31 cellular contexts compared by ENCODE assay signal in genomic region chr4:44235897-44236296, GRCh38.
"Had no signal": no experiment of that assay in that cellular context is flagged by ENCODE, and none has a peak within 500 bp of the region (broad histone marks: within the 10 kb centered on the region; RNA-seq: fewer than 3 reads in every experiment).

No MANE protein-coding gene starts in this region.

- H3K4me3 ChIP-seq: left lung, lower lobe of right lung, pancreas, prostate gland, skin epidermis, suprapubic skin, thoracic aorta, tibial nerve, uterus had no signal

- H3K4me3 Mint-ChIP-seq: mesothelial cell of epicardium; naive B cell; natural killer cell; stimulated activated effector memory CD8-positive, alpha-beta T cell treated with anti-CD3 and anti-CD28 coated beads, Interleukin-12 subunit alpha, Interleukin-12 subunit beta, amount 100 ng/mL, for 72 hours; stimulated activated naive CD8-positive, alpha-beta T cell treated with anti-CD3 and anti-CD28 coated beads, Interleukin-15, Interleukin-2, amounts not matched to agents 100 ng/mL and 50 ng/mL, for 24 hours; type B pancreatic cell had no signal

- H3K27me3 ChIP-seq: left lung, pancreas, suprapubic skin, tibial nerve, uterus had no signal

- H3K9me3 ChIP-seq: left lung, lower lobe of right lung, pancreas, prostate gland, suprapubic skin, thoracic aorta, tibial nerve, uterus had no signal

- H3K4me1 Mint-ChIP-seq: mesothelial cell of epicardium; naive B cell; natural killer cell; stimulated activated effector memory CD8-positive, alpha-beta T cell treated with anti-CD3 and anti-CD28 coated beads, Interleukin-12 subunit alpha, Interleukin-12 subunit beta, amount 100 ng/mL, for 72 hours had no signal

- H3K9me3 Mint-ChIP-seq: type B pancreatic cell had no signal

- H3K27ac ChIP-seq: left lung, lower lobe of right lung, pancreas, prostate gland, skin epidermis, suprapubic skin, thoracic aorta, tibial nerve, uterus had no signal

- H3K27me3 Mint-ChIP-seq: naive B cell; stimulated activated naive CD8-positive, alpha-beta T cell treated with anti-CD3 and anti-CD28 coated beads, Interleukin-15, Interleukin-2, amounts not matched to agents 100 ng/mL and 50 ng/mL, for 24 hours; type B pancreatic cell had no signal

- H3K4me1 ChIP-seq: left lung, lower lobe of right lung, pancreas, prostate gland, suprapubic skin, tibial nerve, uterus had no signal

- H3K36me3 ChIP-seq: left lung, lower lobe of right lung, pancreas, prostate gland, suprapubic skin, thoracic aorta, tibial nerve, uterus had no signal

- FAIRE-seq: islet of Langerhans, kidney, pancreas had no signal

- ATAC-seq: left colon; left lung; lower lobe of right lung; natural killer cell; pancreas; right cardiac atrium; sciatic nerve; stimulated activated effector memory CD8-positive, alpha-beta T cell treated with anti-CD3 and anti-CD28 coated beads, Interleukin-12 subunit alpha, Interleukin-12 subunit beta, amount 100 ng/mL, for 72 hours had no signal

- H3K36me3 Mint-ChIP-seq: mesothelial cell of epicardium; naive B cell; natural killer cell; stimulated activated effector memory CD8-positive, alpha-beta T cell treated with anti-CD3 and anti-CD28 coated beads, Interleukin-12 subunit alpha, Interleukin-12 subunit beta, amount 100 ng/mL, for 72 hours; type B pancreatic cell had no signal

- DNase-seq: hippocampal formation; kidney; left colon; left lung; lower lobe of right lung; mammary epithelial cell; mesenchymal stem cell; naive B cell; natural killer cell; nucleus accumbens; pancreas; posterior cingulate gyrus; retina; right cardiac atrium; stimulated activated CD4-positive, alpha-beta T cell treated with anti-CD3 and anti-CD28 coated beads, Interleukin-12 subunit alpha, Interleukin-12 subunit beta, amount 100 ng/mL, for 4 hours; stimulated activated CD4-positive, alpha-beta T cell treated with anti-CD3 and anti-CD28 coated beads, Interleukin-15, amount 100 ng/mL, for 24 hours; stimulated activated CD4-positive, alpha-beta T cell treated with anti-CD3 and anti-CD28 coated beads, Interleukin-2, amount 100 ng/mL, for 24 hours; stimulated activated CD4-positive, alpha-beta T cell treated with anti-CD3 and anti-CD28 coated beads, Interleukin-4, amount 100 ng/mL, for 24 hours; stimulated activated naive CD4-positive, alpha-beta T cell; uterus had no signal

- H3K27ac Mint-ChIP-seq: mesothelial cell of epicardium; naive B cell; natural killer cell; stimulated activated effector memory CD8-positive, alpha-beta T cell treated with anti-CD3 and anti-CD28 coated beads, Interleukin-12 subunit alpha, Interleukin-12 subunit beta, amount 100 ng/mL, for 72 hours; stimulated activated naive CD8-positive, alpha-beta T cell treated with anti-CD3 and anti-CD28 coated beads, Interleukin-15, Interleukin-2, amounts not matched to agents 100 ng/mL and 50 ng/mL, for 24 hours; type B pancreatic cell had no signal
